1 cellular context compared by ENCODE assay signal in genomic region chr6:17927705-17928104, GRCh38.
TF ChIP-seq lines count a peak whose summit lies in the region.

No MANE protein-coding gene starts in this region.

TF ChIP-seq in HepG2, 621 proteins besides CTCF, POLR2A, EP300 and RAD21:
- no peak for TF ChIP-seq ZNF282 (IDR thresholded peaks at IDR 0.05; ENCODE audit: partially characterized antibody)
- TF ChIP-seq SP140L (CRISPR knock-in tag; IDR thresholded peaks at IDR 0.05; ENCODE audit: borderline replicate concordance) = no peak
- no peak for TF ChIP-seq ZNF646 (CRISPR knock-in tag; IDR thresholded peaks at IDR 0.05)
- no peak for TF ChIP-seq SAP130 (CRISPR knock-in tag; IDR thresholded peaks at IDR 0.05; ENCODE audit: low read depth)
- no peak for TF ChIP-seq KLF12 (CRISPR knock-in tag; IDR thresholded peaks at IDR 0.05; ENCODE audit: borderline replicate concordance)
- no peak for TF ChIP-seq ZBTB38 (CRISPR knock-in tag; IDR thresholded peaks at IDR 0.05)
- no peak for TF ChIP-seq LCORL (IDR thresholded peaks at IDR 0.05)
- TF ChIP-seq LCORL (CRISPR knock-in tag; IDR thresholded peaks at IDR 0.05) = no peak
